25 cellular contexts compared by ENCODE assay signal in the genomic region with DNA sequence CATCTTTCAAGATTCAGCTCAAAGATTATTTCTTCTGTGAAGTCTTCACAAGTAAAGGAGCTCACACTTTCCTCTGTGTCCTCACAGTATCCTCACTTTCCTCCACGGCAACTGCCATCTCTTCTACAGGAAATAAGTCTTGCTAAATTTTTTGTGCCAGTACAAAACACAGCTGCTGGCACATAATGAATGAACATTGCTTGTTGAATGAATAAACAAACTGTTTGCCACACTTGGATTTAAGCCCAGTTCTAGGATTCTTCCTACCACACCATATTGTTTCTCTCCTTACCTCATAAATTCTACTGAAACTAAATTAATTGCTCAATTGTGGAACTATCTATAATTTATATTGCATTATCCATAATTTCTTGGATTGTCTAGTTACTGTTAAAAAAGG. TPM values are rescaled to one million over a fixed set of nuclear protein-coding genes. Genes with fewer than 3 reads are reported as not detected.
DNase-seq lines count a peak whose midpoint lies in the region; FAIRE-seq and TF ChIP-seq lines count a peak whose summit lies in the region.
"Had no signal": no experiment of that assay in that cellular context is flagged by ENCODE, and none has a peak within 500 bp of the region (broad histone marks: within the 10 kb centered on the region; RNA-seq: fewer than 3 reads in every experiment).

No MANE protein-coding gene starts in this region.

- BruUV-seq in MCF 10A (replicated peaks; lab: Mats Ljungman, UMichigan) (no TSS peak), mammary epithelial cell (replicated peaks; lab: Mats Ljungman, UMichigan) (no TSS peak)

- no peaks in the 10 kb centered on the region for H3K27me3 ChIP-seq in mammary epithelial cell (ENCODE audit: insufficient read depth, low read length)
- H3K27me3 ChIP-seq: BLaER1 treated with 17β-estradiol and CSF1 and Interleukin-3, amounts not matched to agents 10 nM and 100 nM had no signal

- H3K27ac Mint-ChIP-seq in MCF 10A (ENCODE audit: low read depth, unreplicated experiment) (no peak overlapping the region), immature natural killer cell (no peak overlapping the region)
- H3K27ac Mint-ChIP-seq: CD4-positive, alpha-beta T cell had no signal

- H3K27me3 Mint-ChIP-seq in MCF 10A (ENCODE audit: insufficient read depth, unreplicated experiment) (no peaks in the 10 kb centered on the region), immature natural killer cell (ENCODE audit: low read depth in 3 of 3) (peaks cover 4% of the 10 kb centered on the region in 3 donors)

- in situ Hi-C loops in mammary epithelial cell (cut with MboI; ENCODE audit: low sequenced_read_pairs in 2 of 2): no loop called here

- H2AFZ ChIP-seq in mammary epithelial cell (ENCODE audit: low read depth, low read length): no peak overlapping the region

- no peaks in the 10 kb centered on the region for H3K36me3 ChIP-seq in mammary epithelial cell (ENCODE audit: insufficient read depth, low read length)
- H3K36me3 ChIP-seq: BLaER1 treated with 17β-estradiol and CSF1 and Interleukin-3, amounts not matched to agents 10 nM and 100 nM had no signal

- H3K4me3 Mint-ChIP-seq in MCF 10A (ENCODE audit: unreplicated experiment) (no peak overlapping the region), immature natural killer cell (no peak overlapping the region)
- H3K4me3 Mint-ChIP-seq: CD4-positive, alpha-beta T cell had no signal

- no peak for FAIRE-seq in frontal cortex (lab: Jason Lieb, UNC)
- FAIRE-seq: A204.1, D721Med, GM12891, HTR-8/SVneo had no signal

- WGBS in mammary epithelial cell (ENCODE audit: low coverage, missing lambda C conversion rate): 25% methylated on average over 1 of the region's 1 CpG

- POLR2A ChIA-PET in MCF 10A (lab: Yijun Ruan, JAX): interaction anchor here (0.6 to 1.0 kb wide), 4 partner anchors 9 to 123 kb away, joined by 3 to 4 read pairs (median 4); no protein-coding TSS in a partner anchor

- no peak overlapping the region for H3K4me2 ChIP-seq in mammary epithelial cell (ENCODE audit: insufficient read depth, low read depth, low read length)
- H3K4me2 ChIP-seq: BLaER1 treated with 17β-estradiol and CSF1 and Interleukin-3, amounts not matched to agents 10 nM and 100 nM had no signal

- H3K79me2 ChIP-seq in mammary epithelial cell (ENCODE audit: insufficient read depth, low read length): no peaks in the 10 kb centered on the region

- H3K4me3 ChIP-seq in mammary epithelial cell (replicated peaks in 1 of 3; ENCODE audit: insufficient read depth in 1 of 3, low read depth in 2 of 3, low read length in 3 of 3) (no peak overlapping the region), fibroblast of mammary gland (ENCODE audit: control insufficient read depth, low read depth, low read length) (no peak overlapping the region)
- H3K4me3 ChIP-seq: BLaER1 treated with 17β-estradiol and CSF1 and Interleukin-3, amounts not matched to agents 10 nM and 100 nM had no signal

- intact Hi-C loops in MCF 10A (cut with micrococcal nuclease) (no loop called here), mammary epithelial cell (cut with micrococcal nuclease) (no loop called here)

- no peaks in the 10 kb centered on the region for H4K20me1 ChIP-seq in mammary epithelial cell (ENCODE audit: insufficient read depth, low read length)
- H4K20me1 ChIP-seq: BLaER1 treated with 17β-estradiol and CSF1 and Interleukin-3, amounts not matched to agents 10 nM and 100 nM had no signal

- TF ChIP-seq CTCF in MCF 10A (IDR thresholded peaks at IDR 0.05; ENCODE audit: unreplicated experiment) (no peak), mammary epithelial cell (conservative IDR thresholded peaks at IDR 0.05 in 1 of 2, IDR thresholded peaks at IDR 0.05 in 1 of 2; ENCODE audit: extremely low read depth in 1 of 2, insufficient read depth in 1 of 2, low read depth in 1 of 2, low read length in 2 of 2) (no peak), fibroblast of mammary gland (conservative IDR thresholded peaks at IDR 0.05; ENCODE audit: control insufficient read depth, insufficient read depth, low read depth, low read length) (no peak)

- dilution Hi-C loops in mammary epithelial cell (cut with HindIII; ENCODE audit: low sequenced_read_pairs): no loop called here

- no peaks in the 10 kb centered on the region for H3K9me3 ChIP-seq in mammary epithelial cell (replicated peaks; ENCODE audit: insufficient read depth, low read length)

- peak; percentile 68 for DNase-seq in MCF 10A (ENCODE audit: unreplicated experiment)
- DNase-seq in mammary epithelial cell: no peak
- peak; percentile 55 for DNase-seq in SHP77 treated with DMSO at 0.1 percent for 48 hours (lab: John Stamatoyannopoulos, UW)
- peak; percentile 9 for DNase-seq in fibroblast of mammary gland (ENCODE audit: low read depth)
- no peak for DNase-seq in activated CD4-positive, alpha-beta T cell treated with anti-CD3 and anti-CD28 coated beads, Interleukin-2, amount 50 U/mL, for 48 hours
- no peak for DNase-seq in T1000 (lab: John Stamatoyannopoulos, UW)
- no peak for DNase-seq in immature natural killer cell
- no peak for DNase-seq in frontal cortex (ENCODE audit: low spot score in 2 of 2)
- DNase-seq: CD4-positive, alpha-beta T cell; DMS79 treated with DMSO at 0.1 percent for 48 hours; GF-D8; KBM-7; MM.1S; NCI-H1417; NCI-H1694; NCI-H2081 treated with DMSO at 0.1 percent for 48 hours; NCI-H2171 treated with DMSO at 0.1 percent for 48 hours; NCI-H524; T-helper 1 cell had no signal

- no peaks in the 10 kb centered on the region for H3K4me1 ChIP-seq in mammary epithelial cell (ENCODE audit: insufficient read depth, low read length)

- no peak overlapping the region for H3K27ac ChIP-seq in mammary epithelial cell (ENCODE audit: insufficient read depth, low read depth, low read length)
- H3K27ac ChIP-seq: BLaER1 treated with 17β-estradiol and CSF1 and Interleukin-3, amounts not matched to agents 10 nM and 100 nM; RWPE1 had no signal

- CTCF ChIA-PET in MCF 10A (lab: Yijun Ruan, JAX): interaction anchor here (0.6 kb wide), 1 partner anchor 235 kb away, joined by 3 read pairs; no protein-coding TSS in a partner anchor
- CTCF ChIA-PET in mammary epithelial cell (lab: Charles Lee; ENCODE audit: low non-redundant PET): no interaction called here

- no peak overlapping the region for H3K9ac ChIP-seq in mammary epithelial cell (ENCODE audit: insufficient read depth, low read length)
- H3K9ac ChIP-seq: BLaER1 treated with 17β-estradiol and CSF1 and Interleukin-3, amounts not matched to agents 10 nM and 100 nM had no signal

- H3K4me1 Mint-ChIP-seq in MCF 10A (ENCODE audit: insufficient read depth, unreplicated experiment): peaks cover 6% of the 10 kb centered on the region
- H3K4me1 Mint-ChIP-seq in immature natural killer cell: no peaks in the 10 kb centered on the region

- peaks cover 9% of the 10 kb centered on the region for H3K9me3 Mint-ChIP-seq in MCF 10A (ENCODE audit: unreplicated experiment)
- peaks cover 0 to 12% (median 7%) of the 10 kb centered on the region in 6 donors for H3K9me3 Mint-ChIP-seq in immature natural killer cell

- H3K36me3 Mint-ChIP-seq in MCF 10A (ENCODE audit: insufficient read depth, unreplicated experiment): no peaks in the 10 kb centered on the region
- no peaks in the 10 kb centered on the region for H3K36me3 Mint-ChIP-seq in immature natural killer cell

RNA-seq across cellular contexts. Expression of gene RAP2A, which starts 59.5 kb away (rescaled TPM):
- total RNA-seq in MCF 10A (2022) (33.4 and 34.3 TPM in 2 replicates), mammary epithelial cell (10 to 100 TPM; 34.3 to 44.5 TPM), frontal cortex (327 TPM)
- polyA plus RNA-seq in mammary epithelial cell (14.0 TPM), immature natural killer cell (1 to 10 TPM; 2.8 to 5.6 (median 5.5) TPM)
- 19.8 TPM for polyA minus RNA-seq in mammary epithelial cell

Comparison
In these comparisons a context has a peak if more than half of its experiments do, and no peak if none do; other contexts are left out.
1. DNase-seq: peak in MCF 10A (single experiment), SHP77 treated with DMSO at 0.1 percent for 48 hours (single experiment) and fibroblast of mammary gland (single experiment); none in mammary epithelial cell (single experiment), activated CD4-positive, alpha-beta T cell treated with anti-CD3 and anti-CD28 coated beads, Interleukin-2, amount 50 U/mL, for 48 hours (0 of 2), T1000 (single experiment), immature natural killer cell (0 of 3) and frontal cortex (0 of 2).